Comparison of ENCODE assay signal across 8 cellular contexts in the genomic region with DNA sequence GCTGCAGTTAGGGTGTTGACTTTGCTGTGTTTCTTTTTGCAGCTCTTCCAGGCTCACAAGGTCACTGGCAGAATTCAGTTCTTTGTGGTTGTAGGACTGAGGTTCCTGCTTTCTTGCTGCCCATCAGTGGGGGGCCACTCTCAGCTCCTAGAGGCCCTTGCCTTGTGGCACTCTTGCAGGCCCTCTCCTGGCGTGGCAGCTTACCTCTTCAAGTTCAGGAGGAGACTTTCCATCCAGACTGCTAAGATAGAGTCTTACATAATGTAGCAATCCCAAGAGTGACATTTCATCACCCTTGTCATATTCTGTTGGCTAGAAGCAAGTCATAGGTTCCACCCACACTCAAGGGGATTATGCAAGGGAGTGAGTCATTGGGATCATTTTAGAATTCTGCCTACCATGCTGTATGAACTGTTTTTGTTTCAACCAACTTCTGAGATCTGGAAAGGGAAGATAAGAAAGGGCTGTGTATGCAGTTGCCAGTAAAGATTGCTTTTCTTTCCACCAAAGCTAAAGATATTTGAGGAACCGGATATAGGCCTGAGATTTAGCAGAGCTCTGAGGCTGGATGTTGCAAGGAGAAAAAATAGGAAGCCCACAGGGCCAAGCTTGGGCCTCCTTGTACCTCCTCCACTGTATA.
A peak's percentile ranks its signal among the peaks of the same experiment; 100 is the strongest.
DNase-seq lines count a peak whose midpoint lies in the region; ATAC-seq, FAIRE-seq and TF ChIP-seq lines count a peak whose summit lies in the region.
"Not testable (repeated sequence)": the region's sequence is repeated elsewhere in the genome, so short reads cannot be mapped to it uniquely, and the experiment has no call there.

No MANE protein-coding gene starts in this region.

- 27 to 62% (median 55%) methylated on average over 1 to 2 of the region's 2 CpGs for WGBS in spleen, 5 donors

- not testable (repeated sequence) for H3K36me3 ChIP-seq in endothelial cell of umbilical vein (ENCODE audit: control insufficient read depth in 2 of 2, extremely low read depth in 1 of 2, insufficient read depth in 2 of 2, low read length in 2 of 2); spleen

- not testable (repeated sequence) for H3K9me3 Mint-ChIP-seq in CD14-positive monocyte; activated T-helper 17 cell treated with anti-CD3 and anti-CD28 coated beads, Interleukin-2, amount 50 U/mL, for 72 hours

- POLR2A ChIA-PET in endothelial cell of umbilical vein (lab: Charles Lee), result not testable (repeated sequence)

- H3K4me3 ChIP-seq in endothelial cell of umbilical vein (replicated peaks in 1 of 3; ENCODE audit: insufficient read depth in 1 of 3, low read depth in 1 of 3, low read length in 3 of 3); spleen: not testable (repeated sequence)

- H3K9ac ChIP-seq in endothelial cell of umbilical vein (replicated peaks; ENCODE audit: extremely low read depth, insufficient read depth, low read length), result not testable (repeated sequence)

- not testable (repeated sequence) for BruUV-seq in endothelial cell of umbilical vein (replicated peaks; lab: Mats Ljungman, UMichigan)

- H3K27me3 Mint-ChIP-seq in CD14-positive monocyte (ENCODE audit: low read depth in 3 of 3); activated T-helper 17 cell treated with anti-CD3 and anti-CD28 coated beads, Interleukin-2, amount 50 U/mL, for 72 hours: not testable (repeated sequence)

- intact Hi-C loops in CD14-positive monocyte (cut with micrococcal nuclease); endothelial cell of umbilical vein (cut with micrococcal nuclease); Right ventricle myocardium superior (cut with DNase I); spleen (cut with DNase I; ENCODE audit: low total_unique reads): not testable (repeated sequence)

- peaks cover 18% of the 10 kb centered on the region for H3K4me1 Mint-ChIP-seq in CD14-positive monocyte
- H3K4me1 Mint-ChIP-seq in activated T-helper 17 cell treated with anti-CD3 and anti-CD28 coated beads, Interleukin-2, amount 50 U/mL, for 72 hours, result not testable (repeated sequence)

- H3K4me2 ChIP-seq in endothelial cell of umbilical vein (ENCODE audit: insufficient read depth, low read length), result not testable (repeated sequence)

- not testable (repeated sequence) for H3K9me1 ChIP-seq in endothelial cell of umbilical vein (replicated peaks; ENCODE audit: control insufficient read depth, extremely low read depth, insufficient read depth, low read length)

- not testable (repeated sequence) for H3K9me3 ChIP-seq in endothelial cell of umbilical vein (replicated peaks; ENCODE audit: control insufficient read depth, insufficient read depth, low read length); spleen

- H3K36me3 Mint-ChIP-seq in CD14-positive monocyte; activated T-helper 17 cell treated with anti-CD3 and anti-CD28 coated beads, Interleukin-2, amount 50 U/mL, for 72 hours (ENCODE audit: low read depth): not testable (repeated sequence)

- CTCF ChIA-PET in endothelial cell of umbilical vein (lab: Charles Lee), result not testable (repeated sequence)

- TF ChIP-seq POLR2A in endothelial cell of umbilical vein (IDR thresholded peaks at IDR 0.05; ENCODE audit: low read depth, low read length); spleen (IDR thresholded peaks at IDR 0.05): not testable (repeated sequence)

- dilution Hi-C loops in endothelial cell of umbilical vein (cut with MboI; ENCODE audit: extremely low pct_ligation_motif_present, low sequenced_read_pairs), result not testable (repeated sequence)

- not testable (repeated sequence) for H3K4me3 Mint-ChIP-seq in CD14-positive monocyte; activated T-helper 17 cell treated with anti-CD3 and anti-CD28 coated beads, Interleukin-2, amount 50 U/mL, for 72 hours

- not testable (repeated sequence) for FAIRE-seq in endothelial cell of umbilical vein (lab: Jason Lieb, UNC)

- H3K27ac Mint-ChIP-seq in CD14-positive monocyte, result peak overlapping the region; percentile 74 to 90 (median 85)
- not testable (repeated sequence) for H3K27ac Mint-ChIP-seq in activated T-helper 17 cell treated with anti-CD3 and anti-CD28 coated beads, Interleukin-2, amount 50 U/mL, for 72 hours

- not testable (repeated sequence) for H2AFZ ChIP-seq in endothelial cell of umbilical vein (ENCODE audit: low read depth, low read length)

- H3K4me1 ChIP-seq in endothelial cell of umbilical vein (ENCODE audit: control insufficient read depth, extremely low read depth, insufficient read depth, low read length); spleen: not testable (repeated sequence)

- H3K27ac ChIP-seq in endothelial cell of umbilical vein (ENCODE audit: insufficient read depth, low read depth, low read length), result not testable (repeated sequence)
- H3K27ac ChIP-seq in spleen, result peak overlapping the region in 4 of 8 donors; percentile 47 to 75 (median 71)

- not testable (repeated sequence) for TF ChIP-seq CTCF in CD14-positive monocyte (IDR thresholded peaks at IDR 0.05); endothelial cell of umbilical vein (IDR thresholded peaks at IDR 0.05; ENCODE audit: extremely low read depth in 1 of 2, insufficient read depth in 1 of 2, low read depth in 1 of 2, low read length in 2 of 2); spleen (IDR thresholded peaks at IDR 0.05 in 8 of 11, conservative IDR thresholded peaks at IDR 0.05 in 3 of 11)

- H3K27me3 ChIP-seq in endothelial cell of umbilical vein (ENCODE audit: control insufficient read depth in 2 of 2, insufficient read depth in 2 of 2, low read length in 2 of 2); spleen (replicated peaks in 1 of 7): not testable (repeated sequence)

- ATAC-seq in activated T-helper 17 cell treated with anti-CD3 and anti-CD28 coated beads, Interleukin-2, amount 50 U/mL, for 72 hours (replicated peaks), result peak; percentile 72
- ATAC-seq in Right ventricle myocardium superior (ENCODE audit: poor library complexity), result peak; percentile 82

- DNase-seq in CD14-positive monocyte (ENCODE audit: low spot score), result not testable (repeated sequence)
- DNase-seq in MV-4-11 (lab: John Stamatoyannopoulos, UW) (peak; percentile 97), SKM-1 treated with dmso at 0.1 percent for 144 hours (lab: John Stamatoyannopoulos, UW; ENCODE audit: unreplicated experiment) (peak; percentile 90), endothelial cell of umbilical vein (ENCODE audit: low read depth, low spot score) (peak; percentile 18), Right ventricle myocardium superior (peak; percentile 45), medulla oblongata (ENCODE audit: extremely low spot score) (peak; percentile 62), spleen (peak; percentile 69)

- H3K79me2 ChIP-seq in endothelial cell of umbilical vein (ENCODE audit: control insufficient read depth, insufficient read depth, low read length), result not testable (repeated sequence)

- H4K20me1 ChIP-seq in endothelial cell of umbilical vein (replicated peaks; ENCODE audit: control insufficient read depth, extremely low read depth, insufficient read depth, low read length), result not testable (repeated sequence)
